ENCODE assay signal across 8 cellular contexts in the genomic region with DNA sequence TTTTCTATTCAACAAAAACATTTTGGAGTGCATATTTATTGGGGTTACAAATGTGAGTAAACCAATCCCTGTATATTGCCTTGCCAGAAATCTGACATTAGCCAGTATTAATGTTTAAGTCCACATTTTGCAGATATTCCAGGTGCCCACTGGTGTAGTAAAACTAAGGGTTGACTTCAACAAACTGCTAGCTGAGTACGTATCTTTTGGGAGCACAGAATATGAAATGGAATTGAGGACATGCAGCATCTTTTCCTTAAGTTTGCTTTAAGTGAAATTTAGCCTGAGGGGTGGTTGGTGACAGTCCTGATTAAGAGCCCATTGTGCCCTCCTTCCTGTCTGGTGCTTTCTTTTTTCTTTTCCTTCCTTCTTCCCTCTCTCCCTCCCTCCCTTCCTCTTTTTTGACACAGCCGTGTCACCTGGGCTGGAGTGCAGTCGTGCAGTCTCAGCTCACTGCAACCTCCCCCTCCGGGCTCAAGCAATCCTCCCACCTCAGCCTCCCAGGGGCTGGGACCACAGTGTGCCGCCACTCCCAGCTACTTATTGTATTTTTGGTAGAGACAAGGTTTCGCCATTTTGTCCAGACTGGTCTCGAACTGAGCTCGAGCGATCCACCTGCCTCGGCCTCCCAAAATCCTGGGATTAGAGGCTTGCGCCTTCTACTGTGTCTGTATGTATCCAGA. TPM values are rescaled to one million over a fixed set of nuclear protein-coding genes. Genes with fewer than 3 reads are reported as not detected.
DNase-seq lines count a peak whose midpoint lies in the region; ATAC-seq, FAIRE-seq and TF ChIP-seq lines count a peak whose summit lies in the region.

No MANE protein-coding gene starts in this region.

- H2AK5ac ChIP-seq in H1 (ENCODE audit: low read depth, low read length), result no peak overlapping the region

- FAIRE-seq in H1 (lab: Jason Lieb, UNC), result no peak

- no peak overlapping the region for H2BK120ac ChIP-seq in H1 (replicated peaks; ENCODE audit: low read depth, low read length)

- no peak overlapping the region for H3K56ac ChIP-seq in H1 (replicated peaks; ENCODE audit: insufficient read length, low read depth, low read length)

- TF ChIP-seq EP300 in H1 (IDR thresholded peaks at IDR 0.05; ENCODE audit: borderline replicate concordance in 1 of 2, low read depth in 2 of 2, low read length in 2 of 2), result no peak

- ATAC-seq in HG02610 (IDR thresholded peaks at IDR 0.05; ENCODE audit: unreplicated experiment) (no peak), GM19467 (IDR thresholded peaks at IDR 0.05; ENCODE audit: unreplicated experiment) (no peak)

- H3K36me3 Mint-ChIP-seq in progenitor cell of endocrine pancreas (ENCODE audit: insufficient read depth), result no peaks in the 10 kb centered on the region

- H2BK15ac ChIP-seq in H1 (ENCODE audit: low read length), result no peak overlapping the region

- no peak overlapping the region for H3K23ac ChIP-seq in H1 (ENCODE audit: insufficient read length)

- H3K4me3 Mint-ChIP-seq in progenitor cell of endocrine pancreas (ENCODE audit: low read depth), result peak overlapping the region; percentile 93

- DNase-seq in SIG-M5 treated with dmso at 0.1 percent for 504 hours (lab: John Stamatoyannopoulos, UW; ENCODE audit: unreplicated experiment) (peak; percentile 24), SIG-M5 (lab: John Stamatoyannopoulos, UW) (no peak), NCI-H69 (lab: John Stamatoyannopoulos, UW) (peak; percentile 64), H1 (ENCODE audit: low read depth in 1 of 2, low spot score in 2 of 2) (no peak), progenitor cell of endocrine pancreas (ENCODE audit: low spot score, unreplicated experiment) (no peak)
- no peak for DNase-seq in activated CD4-positive, alpha-beta T cell treated with anti-CD3 and anti-CD28 coated beads, Interleukin-2, amount 50 U/mL, for 1 hour

- no peak overlapping the region for H3K9ac ChIP-seq in H1 (replicated peaks in 1 of 4; ENCODE audit: extremely low read depth in 1 of 4, low read depth in 3 of 4, low read length in 3 of 4)

- H3K18ac ChIP-seq in H1 (ENCODE audit: extremely low read depth, low read length), result no peak overlapping the region

- no peak for TF ChIP-seq POLR2A in H1 (IDR thresholded peaks at IDR 0.05; ENCODE audit: control extremely low read depth in 1 of 2, low read depth in 2 of 2, low read length in 2 of 2)

- H3K79me2 ChIP-seq in H1 (ENCODE audit: control insufficient read depth in 1 of 2, insufficient read depth in 2 of 2, low read length in 2 of 2), result peaks cover 18 to 64% of the 10 kb centered on the region in 2 experiments

- H3K4ac ChIP-seq in H1 (replicated peaks; ENCODE audit: insufficient read length, low read depth, low read length), result no peak overlapping the region

- H3K36me3 ChIP-seq in H1 (ENCODE audit: control insufficient read depth in 2 of 4, insufficient read depth in 4 of 4, low read length in 3 of 4), result peaks cover 2 to 25% (median 6%) of the 10 kb centered on the region in 4 experiments; a peak in 7 of 8 replicates

- no peak overlapping the region for H3K27ac ChIP-seq in H1 (ENCODE audit: low read depth, low read length)

- 81% methylated on average over 11 of the region's 11 CpGs; no CpG with 5 or more reads in 1 of the 2 experiments for WGBS in H1 (ENCODE audit: extremely low coverage in 1 of 2, insufficient coverage in 1 of 2, insufficient read length in 1 of 2, insufficient replicate concordance in 2 of 2, low coverage in 1 of 2, low lambda C conversion rate in 2 of 2, missing lambda C conversion rate in 1 of 2), 2 experiments

- H2BK12ac ChIP-seq in H1 (ENCODE audit: low read depth, low read length), result no peak overlapping the region

- H3K9me3 Mint-ChIP-seq in progenitor cell of endocrine pancreas (ENCODE audit: low read depth), result no peaks in the 10 kb centered on the region

- peaks cover 0 to 12% (median 5%) of the 10 kb centered on the region in 4 experiments; a peak in 6 of 7 replicates for H3K4me1 ChIP-seq in H1 (replicated peaks in 1 of 4; ENCODE audit: control insufficient read depth in 3 of 4, insufficient read depth in 4 of 4, low read length in 3 of 4)

- peak overlapping the region; percentile 79 to 89 for H3K4me2 ChIP-seq in H1 (ENCODE audit: insufficient read depth in 1 of 2, low read depth in 2 of 2, low read length in 2 of 2)

- no peak overlapping the region for H2AFZ ChIP-seq in H1 (ENCODE audit: low read length)

- no peak for TF ChIP-seq RAD21 in H1 (IDR thresholded peaks at IDR 0.05 in 1 of 2, conservative IDR thresholded peaks at IDR 0.05 in 1 of 2; ENCODE audit: low read depth in 2 of 2, low read length in 2 of 2)

- no peaks in the 10 kb centered on the region for H3K79me1 ChIP-seq in H1 (ENCODE audit: low read depth, low read length)

- no peak overlapping the region for H4K91ac ChIP-seq in H1 (replicated peaks; ENCODE audit: insufficient read length, low read length)

- CTCF ChIA-PET in H1 (lab: Charles Lee; ENCODE audit: partially characterized antibody), result interaction anchor here (1.1 kb wide), 1 partner anchor 54 kb away, joined by 3 read pairs; no protein-coding TSS in a partner anchor

- H3K4me1 Mint-ChIP-seq in progenitor cell of endocrine pancreas (ENCODE audit: low read depth), result peaks cover 12% of the 10 kb centered on the region

- no peak overlapping the region for H4K8ac ChIP-seq in H1 (ENCODE audit: extremely low read depth, insufficient read depth, low read length)

- POLR2A ChIA-PET in H1 (lab: Charles Lee; ENCODE audit: partially characterized antibody), result interaction anchor here (1.4 to 1.7 kb wide), 2 partner anchors 38 to 47 kb away, joined by 5 to 7 read pairs; no protein-coding TSS in a partner anchor

- peaks cover 5% of the 10 kb centered on the region in 2 experiments for H4K20me1 ChIP-seq in H1 (replicated peaks in 1 of 2; ENCODE audit: control insufficient read depth in 1 of 2, insufficient read depth in 2 of 2, low read length in 2 of 2)

- H3K4me3 ChIP-seq in H1 (ENCODE audit: extremely low read depth in 1 of 4, insufficient read depth in 2 of 4, low read depth in 3 of 4, low read length in 4 of 4), result peak overlapping the region; percentile 72 to 96 (median 92); a peak in 7 of 8 replicates

- H3K9me3 ChIP-seq in H1 (ENCODE audit: insufficient read depth in 2 of 2, low read depth in 1 of 2, low read length in 1 of 2), result no peaks in the 10 kb centered on the region

- no peak overlapping the region for H3K27ac Mint-ChIP-seq in progenitor cell of endocrine pancreas

- no peak overlapping the region for H2BK20ac ChIP-seq in H1 (ENCODE audit: low read length)

- no peak overlapping the region for H4K5ac ChIP-seq in H1 (ENCODE audit: insufficient read length, low read depth, low read length)

- H3K27me3 Mint-ChIP-seq in progenitor cell of endocrine pancreas, result peaks cover under 1% of the 10 kb centered on the region

- no peak for TF ChIP-seq CTCF in H1 (IDR thresholded peaks at IDR 0.05; ENCODE audit: control extremely low read depth in 1 of 3, insufficient read depth in 1 of 3, low read depth in 1 of 3, low read length in 3 of 3)
- no peak for TF ChIP-seq CTCF in progenitor cell of endocrine pancreas (IDR thresholded peaks at IDR 0.05; ENCODE audit: unreplicated experiment)

- no peak overlapping the region for H3K14ac ChIP-seq in H1 (ENCODE audit: insufficient read length)

- no peak overlapping the region for H2BK5ac ChIP-seq in H1 (ENCODE audit: low read depth, low read length)

- H3K23me2 ChIP-seq in H1 (ENCODE audit: low read depth, low read length), result no peaks in the 10 kb centered on the region; the same call in 1 of the 2 replicates

- no peaks in the 10 kb centered on the region for H3K27me3 ChIP-seq in H1 (replicated peaks in 1 of 4; ENCODE audit: control insufficient read depth in 3 of 4, extremely low read depth in 1 of 4, insufficient read depth in 3 of 4, low read length in 3 of 4)

TF ChIP-seq in H1, 55 proteins besides CTCF, POLR2A, EP300 and RAD21:
- TF ChIP-seq BACH1 (IDR thresholded peaks at IDR 0.05; ENCODE audit: low read length), result no peak
- no peak for TF ChIP-seq CEBPB (IDR thresholded peaks at IDR 0.05; ENCODE audit: low read depth, low read length)
- peak; percentile 19 for TF ChIP-seq ASH2L (IDR thresholded peaks at IDR 0.05; ENCODE audit: low read length)
- no peak for TF ChIP-seq CBX8 (IDR thresholded peaks at IDR 0.05; ENCODE audit: borderline replicate concordance, low read depth, low read length)
TF ChIP-seq in H1: peak in this region for 1.

RNA-seq across cellular contexts. Expression of a gene that starts 1.6 kb away (rescaled TPM):
- total RNA-seq in H1 (2021; fragmentation: NEBNext Ultra II Directional; extraction: Animal tissue kit (Norgen Biotek cat#: 25700)), result 48.5 and 48.7 TPM in 2 replicates
- 18.0 and 30.7 TPM in 2 replicates for polyA plus RNA-seq in H1 (2011; rRNA removed)
- polyA plus RNA-seq in H1 (2011; cell fraction: cytosol; rRNA removed), result 28.3 TPM
- 31.7 TPM for polyA plus RNA-seq in H1 (2011; cell fraction: nucleus; rRNA removed)
- polyA plus RNA-seq in H1 (2012, experiment 1 of 2), result 34.0 to 47.7 TPM (median 36.3 TPM) in 4 replicates
- 4.0 TPM for polyA plus RNA-seq in H1 (2012, experiment 2 of 2)
- polyA plus RNA-seq in H1 (2013, experiment 1 of 2), result 29.5 TPM
- polyA plus RNA-seq in H1 (2013, experiment 2 of 2), result 30.2 TPM
- polyA minus RNA-seq in H1 (2011; rRNA and poly(A)+ RNA removed), result 53.0 and 68.4 TPM in 2 replicates
- polyA minus RNA-seq in H1 (2011; cell fraction: cytosol; rRNA and poly(A)+ RNA removed), result 23.9 TPM
- 106 TPM for polyA minus RNA-seq in H1 (2011; cell fraction: nucleus; rRNA and poly(A)+ RNA removed)
- total RNA-seq in progenitor cell of endocrine pancreas, result 18.1 and 20.9 TPM in 2 replicates

RNA-seq across cellular contexts. Expression of a gene that starts 47.3 kb away (rescaled TPM):
- total RNA-seq in H1 (2021; fragmentation: NEBNext Ultra II Directional; extraction: Animal tissue kit (Norgen Biotek cat#: 25700)), result 2.1 and 2.3 TPM in 2 replicates
- 0.53 and 0.73 TPM in 2 replicates for polyA plus RNA-seq in H1 (2011; rRNA removed)
- 0.71 TPM for polyA plus RNA-seq in H1 (2011; cell fraction: cytosol; rRNA removed)
- 1.1 TPM for polyA plus RNA-seq in H1 (2011; cell fraction: nucleus; rRNA removed)
- polyA plus RNA-seq in H1 (2012, experiment 1 of 2), result 0.42 to 1.7 TPM (median 0.61 TPM) in 4 replicates
- polyA plus RNA-seq in H1 (2012, experiment 2 of 2), result 0.09 TPM
- polyA plus RNA-seq in H1 (2013, experiment 1 of 2), result 0.91 TPM
- 0.74 TPM for polyA plus RNA-seq in H1 (2013, experiment 2 of 2)
- polyA minus RNA-seq in H1 (2011; rRNA and poly(A)+ RNA removed), result 1.3 and 1.5 TPM in 2 replicates
- polyA minus RNA-seq in H1 (2011; cell fraction: cytosol; rRNA and poly(A)+ RNA removed), result 0.81 TPM
- polyA minus RNA-seq in H1 (2011; cell fraction: nucleus; rRNA and poly(A)+ RNA removed), result 2.2 TPM
- total RNA-seq in progenitor cell of endocrine pancreas, result 1.9 and 2.2 TPM in 2 replicates

Comparison
In these comparisons a context has a peak if more than half of its experiments do, and no peak if none do; other contexts are left out.
1. DNase-seq: peak in SIG-M5 treated with dmso at 0.1 percent for 504 hours (single experiment) and NCI-H69 (single experiment); none in SIG-M5 (single experiment), H1 (0 of 2), progenitor cell of endocrine pancreas (single experiment) and activated CD4-positive, alpha-beta T cell treated with anti-CD3 and anti-CD28 coated beads, Interleukin-2, amount 50 U/mL, for 1 hour (single experiment).